Comparison of ENCODE assay signal across 2 cellular contexts in the genomic region with DNA sequence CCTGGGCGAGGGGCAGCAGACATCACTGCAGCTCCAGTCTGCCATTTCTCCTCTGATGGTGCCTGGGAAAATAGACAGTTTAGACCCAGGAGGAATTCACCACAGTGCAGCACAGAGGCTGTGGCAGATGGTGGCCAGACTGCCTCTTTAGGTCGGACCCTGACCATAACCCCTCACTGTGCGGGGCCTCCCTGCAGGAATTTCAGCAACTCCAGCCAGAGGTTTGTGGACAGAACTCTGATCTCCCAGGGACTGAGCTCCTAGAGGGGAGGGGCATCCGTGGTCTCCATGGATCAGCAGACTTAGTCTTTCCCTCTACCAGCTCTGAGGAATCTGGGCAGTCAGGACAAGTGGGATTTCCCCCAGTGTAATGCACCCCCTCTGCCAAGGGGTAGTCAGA.
TF ChIP-seq lines count a peak whose summit lies in the region.

No MANE protein-coding gene starts in this region.

TF ChIP-seq in IMR-90, 13 proteins besides CTCF, POLR2A, EP300 and RAD21:
- no peak for TF ChIP-seq RCOR1 (IDR thresholded peaks at IDR 0.05; ENCODE audit: insufficient replicate concordance, low read length)
- TF ChIP-seq, protein P1, sequence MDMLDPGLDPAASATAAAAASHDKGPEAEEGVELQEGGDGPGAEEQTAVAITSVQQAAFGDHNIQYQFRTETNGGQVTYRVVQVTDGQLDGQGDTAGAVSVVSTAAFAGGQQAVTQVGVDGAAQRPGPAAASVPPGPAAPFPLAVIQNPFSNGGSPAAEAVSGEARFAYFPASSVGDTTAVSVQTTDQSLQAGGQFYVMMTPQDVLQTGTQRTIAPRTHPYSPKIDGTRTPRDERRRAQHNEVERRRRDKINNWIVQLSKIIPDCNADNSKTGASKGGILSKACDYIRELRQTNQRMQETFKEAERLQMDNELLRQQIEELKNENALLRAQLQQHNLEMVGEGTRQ (IDR thresholded peaks at IDR 0.05; ENCODE audit: low read depth, low read length), result no peak
- no peak for TF ChIP-seq MAFK (IDR thresholded peaks at IDR 0.05; ENCODE audit: low read depth, low read length)
- TF ChIP-seq BHLHE40 (IDR thresholded peaks at IDR 0.05; ENCODE audit: low read depth, low read length), result no peak
- no peak for TF ChIP-seq SMC3 (IDR thresholded peaks at IDR 0.05; ENCODE audit: low read depth, low read length)
- TF ChIP-seq MXI1 (IDR thresholded peaks at IDR 0.05; ENCODE audit: borderline replicate concordance, low read depth, low read length), result no peak
- no peak for TF ChIP-seq FOS (IDR thresholded peaks at IDR 0.05; ENCODE audit: low read depth, low read length)
- no peak for TF ChIP-seq RFX5 (IDR thresholded peaks at IDR 0.05; ENCODE audit: low read depth, low read length)
- TF ChIP-seq CHD1 (IDR thresholded peaks at IDR 0.05; ENCODE audit: low read depth, low read length), result no peak
TF ChIP-seq in IMR-90: peak in this region for 0.

TF ChIP-seq in GM12878, 131 proteins besides CTCF, POLR2A, EP300 and RAD21:
- TF ChIP-seq TBL1XR1 (IDR thresholded peaks at IDR 0.05; ENCODE audit: low read depth, low read length), result no peak
- TF ChIP-seq, protein P2, sequence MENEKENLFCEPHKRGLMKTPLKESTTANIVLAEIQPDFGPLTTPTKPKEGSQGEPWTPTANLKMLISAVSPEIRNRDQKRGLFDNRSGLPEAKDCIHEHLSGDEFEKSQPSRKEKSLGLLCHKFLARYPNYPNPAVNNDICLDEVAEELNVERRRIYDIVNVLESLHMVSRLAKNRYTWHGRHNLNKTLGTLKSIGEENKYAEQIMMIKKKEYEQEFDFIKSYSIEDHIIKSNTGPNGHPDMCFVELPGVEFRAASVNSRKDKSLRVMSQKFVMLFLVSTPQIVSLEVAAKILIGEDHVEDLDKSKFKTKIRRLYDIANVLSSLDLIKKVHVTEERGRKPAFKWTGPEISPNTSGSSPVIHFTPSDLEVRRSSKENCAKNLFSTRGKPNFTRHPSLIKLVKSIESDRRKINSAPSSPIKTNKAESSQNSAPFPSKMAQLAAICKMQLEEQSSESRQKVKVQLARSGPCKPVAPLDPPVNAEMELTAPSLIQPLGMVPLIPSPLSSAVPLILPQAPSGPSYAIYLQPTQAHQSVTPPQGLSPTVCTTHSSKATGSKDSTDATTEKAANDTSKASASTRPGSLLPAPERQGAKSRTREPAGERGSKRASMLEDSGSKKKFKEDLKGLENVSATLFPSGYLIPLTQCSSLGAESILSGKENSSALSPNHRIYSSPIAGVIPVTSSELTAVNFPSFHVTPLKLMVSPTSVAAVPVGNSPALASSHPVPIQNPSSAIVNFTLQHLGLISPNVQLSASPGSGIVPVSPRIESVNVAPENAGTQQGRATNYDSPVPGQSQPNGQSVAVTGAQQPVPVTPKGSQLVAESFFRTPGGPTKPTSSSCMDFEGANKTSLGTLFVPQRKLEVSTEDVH (IDR thresholded peaks at IDR 0.05; ENCODE audit: low read depth, partially characterized antibody), result no peak
- no peak for TF ChIP-seq MTA3 (IDR thresholded peaks at IDR 0.05; ENCODE audit: borderline replicate concordance, low read length)
- no peak for TF ChIP-seq RAD51 (IDR thresholded peaks at IDR 0.05)
- TF ChIP-seq, protein P3, sequence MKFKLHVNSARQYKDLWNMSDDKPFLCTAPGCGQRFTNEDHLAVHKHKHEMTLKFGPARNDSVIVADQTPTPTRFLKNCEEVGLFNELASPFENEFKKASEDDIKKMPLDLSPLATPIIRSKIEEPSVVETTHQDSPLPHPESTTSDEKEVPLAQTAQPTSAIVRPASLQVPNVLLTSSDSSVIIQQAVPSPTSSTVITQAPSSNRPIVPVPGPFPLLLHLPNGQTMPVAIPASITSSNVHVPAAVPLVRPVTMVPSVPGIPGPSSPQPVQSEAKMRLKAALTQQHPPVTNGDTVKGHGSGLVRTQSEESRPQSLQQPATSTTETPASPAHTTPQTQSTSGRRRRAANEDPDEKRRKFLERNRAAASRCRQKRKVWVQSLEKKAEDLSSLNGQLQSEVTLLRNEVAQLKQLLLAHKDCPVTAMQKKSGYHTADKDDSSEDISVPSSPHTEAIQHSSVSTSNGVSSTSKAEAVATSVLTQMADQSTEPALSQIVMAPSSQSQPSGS (IDR thresholded peaks at IDR 0.05; ENCODE audit: low read length), result no peak
- TF ChIP-seq BHLHE40 (IDR thresholded peaks at IDR 0.05; ENCODE audit: borderline replicate concordance in 1 of 2, low read depth in 2 of 2, low read length in 1 of 2), result no peak
- TF ChIP-seq ZNF622 (IDR thresholded peaks at IDR 0.05), result no peak
- TF ChIP-seq, protein P4, sequence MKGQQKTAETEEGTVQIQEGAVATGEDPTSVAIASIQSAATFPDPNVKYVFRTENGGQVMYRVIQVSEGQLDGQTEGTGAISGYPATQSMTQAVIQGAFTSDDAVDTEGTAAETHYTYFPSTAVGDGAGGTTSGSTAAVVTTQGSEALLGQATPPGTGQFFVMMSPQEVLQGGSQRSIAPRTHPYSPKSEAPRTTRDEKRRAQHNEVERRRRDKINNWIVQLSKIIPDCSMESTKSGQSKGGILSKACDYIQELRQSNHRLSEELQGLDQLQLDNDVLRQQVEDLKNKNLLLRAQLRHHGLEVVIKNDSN (IDR thresholded peaks at IDR 0.05; ENCODE audit: borderline replicate concordance, extremely low read length, insufficient read depth, low read depth, low read length), result no peak
- no peak for TF ChIP-seq NBN (IDR thresholded peaks at IDR 0.05)
- TF ChIP-seq, protein P5, sequence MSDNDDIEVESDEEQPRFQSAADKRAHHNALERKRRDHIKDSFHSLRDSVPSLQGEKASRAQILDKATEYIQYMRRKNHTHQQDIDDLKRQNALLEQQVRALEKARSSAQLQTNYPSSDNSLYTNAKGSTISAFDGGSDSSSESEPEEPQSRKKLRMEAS (IDR thresholded peaks at IDR 0.05; ENCODE audit: low read depth, low read length), result no peak
- TF ChIP-seq, protein P6, sequence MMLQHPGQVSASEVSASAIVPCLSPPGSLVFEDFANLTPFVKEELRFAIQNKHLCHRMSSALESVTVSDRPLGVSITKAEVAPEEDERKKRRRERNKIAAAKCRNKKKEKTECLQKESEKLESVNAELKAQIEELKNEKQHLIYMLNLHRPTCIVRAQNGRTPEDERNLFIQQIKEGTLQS (IDR thresholded peaks at IDR 0.05; ENCODE audit: borderline replicate concordance, extremely low read depth, low read depth, low read length), result no peak
- TF ChIP-seq MYC (IDR thresholded peaks at IDR 0.05; ENCODE audit: insufficient read depth, insufficient read length, insufficient replicate concordance, low read length, severe bottlenecking), result no peak
- TF ChIP-seq, protein P7, sequence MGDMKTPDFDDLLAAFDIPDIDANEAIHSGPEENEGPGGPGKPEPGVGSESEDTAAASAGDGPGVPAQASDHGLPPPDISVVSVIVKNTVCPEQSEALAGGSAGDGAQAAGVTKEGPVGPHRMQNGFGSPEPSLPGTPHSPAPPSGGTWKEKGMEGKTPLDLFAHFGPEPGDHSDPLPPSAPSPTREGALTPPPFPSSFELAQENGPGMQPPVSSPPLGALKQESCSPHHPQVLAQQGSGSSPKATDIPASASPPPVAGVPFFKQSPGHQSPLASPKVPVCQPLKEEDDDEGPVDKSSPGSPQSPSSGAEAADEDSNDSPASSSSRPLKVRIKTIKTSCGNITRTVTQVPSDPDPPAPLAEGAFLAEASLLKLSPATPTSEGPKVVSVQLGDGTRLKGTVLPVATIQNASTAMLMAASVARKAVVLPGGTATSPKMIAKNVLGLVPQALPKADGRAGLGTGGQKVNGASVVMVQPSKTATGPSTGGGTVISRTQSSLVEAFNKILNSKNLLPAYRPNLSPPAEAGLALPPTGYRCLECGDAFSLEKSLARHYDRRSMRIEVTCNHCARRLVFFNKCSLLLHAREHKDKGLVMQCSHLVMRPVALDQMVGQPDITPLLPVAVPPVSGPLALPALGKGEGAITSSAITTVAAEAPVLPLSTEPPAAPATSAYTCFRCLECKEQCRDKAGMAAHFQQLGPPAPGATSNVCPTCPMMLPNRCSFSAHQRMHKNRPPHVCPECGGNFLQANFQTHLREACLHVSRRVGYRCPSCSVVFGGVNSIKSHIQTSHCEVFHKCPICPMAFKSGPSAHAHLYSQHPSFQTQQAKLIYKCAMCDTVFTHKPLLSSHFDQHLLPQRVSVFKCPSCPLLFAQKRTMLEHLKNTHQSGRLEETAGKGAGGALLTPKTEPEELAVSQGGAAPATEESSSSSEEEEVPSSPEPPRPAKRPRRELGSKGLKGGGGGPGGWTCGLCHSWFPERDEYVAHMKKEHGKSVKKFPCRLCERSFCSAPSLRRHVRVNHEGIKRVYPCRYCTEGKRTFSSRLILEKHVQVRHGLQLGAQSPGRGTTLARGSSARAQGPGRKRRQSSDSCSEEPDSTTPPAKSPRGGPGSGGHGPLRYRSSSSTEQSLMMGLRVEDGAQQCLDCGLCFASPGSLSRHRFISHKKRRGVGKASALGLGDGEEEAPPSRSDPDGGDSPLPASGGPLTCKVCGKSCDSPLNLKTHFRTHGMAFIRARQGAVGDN (IDR thresholded peaks at IDR 0.05), result no peak
- TF ChIP-seq, protein P8, sequence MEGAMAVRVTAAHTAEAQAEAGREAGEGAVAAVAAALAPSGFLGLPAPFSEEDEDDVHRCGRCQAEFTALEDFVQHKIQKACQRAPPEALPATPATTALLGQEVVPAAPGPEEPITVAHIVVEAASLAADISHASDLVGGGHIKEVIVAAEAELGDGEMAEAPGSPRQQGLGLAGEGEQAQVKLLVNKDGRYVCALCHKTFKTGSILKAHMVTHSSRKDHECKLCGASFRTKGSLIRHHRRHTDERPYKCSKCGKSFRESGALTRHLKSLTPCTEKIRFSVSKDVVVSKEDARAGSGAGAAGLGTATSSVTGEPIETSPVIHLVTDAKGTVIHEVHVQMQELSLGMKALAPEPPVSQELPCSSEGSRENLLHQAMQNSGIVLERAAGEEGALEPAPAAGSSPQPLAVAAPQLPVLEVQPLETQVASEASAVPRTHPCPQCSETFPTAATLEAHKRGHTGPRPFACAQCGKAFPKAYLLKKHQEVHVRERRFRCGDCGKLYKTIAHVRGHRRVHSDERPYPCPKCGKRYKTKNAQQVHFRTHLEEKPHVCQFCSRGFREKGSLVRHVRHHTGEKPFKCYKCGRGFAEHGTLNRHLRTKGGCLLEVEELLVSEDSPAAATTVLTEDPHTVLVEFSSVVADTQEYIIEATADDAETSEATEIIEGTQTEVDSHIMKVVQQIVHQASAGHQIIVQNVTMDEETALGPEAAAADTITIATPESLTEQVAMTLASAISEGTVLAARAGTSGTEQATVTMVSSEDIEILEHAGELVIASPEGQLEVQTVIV (IDR thresholded peaks at IDR 0.05; ENCODE audit: borderline replicate concordance, partially characterized antibody), result no peak
- no peak for TF ChIP-seq HDGF (IDR thresholded peaks at IDR 0.05)
